In the genomic region with DNA sequence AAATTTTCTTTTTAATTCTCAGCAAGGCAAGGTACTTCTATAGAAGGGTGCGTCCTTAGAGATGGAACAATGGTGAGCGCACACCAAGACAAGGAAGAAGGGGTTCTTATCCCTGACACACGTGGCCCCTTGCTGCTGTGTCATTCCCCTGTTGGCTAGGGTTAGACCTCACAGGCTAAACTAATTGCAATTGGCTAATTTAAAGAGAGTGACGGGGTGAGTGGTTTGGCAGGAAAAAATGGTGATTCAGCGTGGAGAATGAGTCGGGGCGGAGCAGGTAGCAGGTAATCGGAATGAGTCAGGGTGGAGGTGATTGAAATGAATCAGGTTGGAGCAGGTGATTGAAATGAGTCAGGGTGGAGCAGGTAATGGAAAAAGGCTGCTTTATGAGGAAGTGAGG, we compare ENCODE assay signal across 1 cellular context.
A peak's percentile ranks its signal among the peaks of the same experiment; 100 is the strongest.
TF ChIP-seq lines count a peak whose summit lies in the region.

No MANE protein-coding gene starts in this region.

TF ChIP-seq in K562, 482 proteins besides CTCF, POLR2A, EP300 and RAD21 (continued from another document and continues in another):
- TF ChIP-seq, protein P1, sequence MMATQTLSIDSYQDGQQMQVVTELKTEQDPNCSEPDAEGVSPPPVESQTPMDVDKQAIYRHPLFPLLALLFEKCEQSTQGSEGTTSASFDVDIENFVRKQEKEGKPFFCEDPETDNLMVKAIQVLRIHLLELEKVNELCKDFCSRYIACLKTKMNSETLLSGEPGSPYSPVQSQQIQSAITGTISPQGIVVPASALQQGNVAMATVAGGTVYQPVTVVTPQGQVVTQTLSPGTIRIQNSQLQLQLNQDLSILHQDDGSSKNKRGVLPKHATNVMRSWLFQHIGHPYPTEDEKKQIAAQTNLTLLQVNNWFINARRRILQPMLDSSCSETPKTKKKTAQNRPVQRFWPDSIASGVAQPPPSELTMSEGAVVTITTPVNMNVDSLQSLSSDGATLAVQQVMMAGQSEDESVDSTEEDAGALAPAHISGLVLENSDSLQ (IDR thresholded peaks at IDR 0.05) = peak; percentile 94
- TF ChIP-seq EHMT2 (IDR thresholded peaks at IDR 0.05) = 0 out of 2 replicates have a peak, but pooled peaks have one; percentile 17
- TF ChIP-seq ATF1 (CRISPR knock-in tag; IDR thresholded peaks at IDR 0.05) = no peak
- peak; percentile 34 for TF ChIP-seq ATF1 (tag; IDR thresholded peaks at IDR 0.05)
- TF ChIP-seq, protein P2, sequence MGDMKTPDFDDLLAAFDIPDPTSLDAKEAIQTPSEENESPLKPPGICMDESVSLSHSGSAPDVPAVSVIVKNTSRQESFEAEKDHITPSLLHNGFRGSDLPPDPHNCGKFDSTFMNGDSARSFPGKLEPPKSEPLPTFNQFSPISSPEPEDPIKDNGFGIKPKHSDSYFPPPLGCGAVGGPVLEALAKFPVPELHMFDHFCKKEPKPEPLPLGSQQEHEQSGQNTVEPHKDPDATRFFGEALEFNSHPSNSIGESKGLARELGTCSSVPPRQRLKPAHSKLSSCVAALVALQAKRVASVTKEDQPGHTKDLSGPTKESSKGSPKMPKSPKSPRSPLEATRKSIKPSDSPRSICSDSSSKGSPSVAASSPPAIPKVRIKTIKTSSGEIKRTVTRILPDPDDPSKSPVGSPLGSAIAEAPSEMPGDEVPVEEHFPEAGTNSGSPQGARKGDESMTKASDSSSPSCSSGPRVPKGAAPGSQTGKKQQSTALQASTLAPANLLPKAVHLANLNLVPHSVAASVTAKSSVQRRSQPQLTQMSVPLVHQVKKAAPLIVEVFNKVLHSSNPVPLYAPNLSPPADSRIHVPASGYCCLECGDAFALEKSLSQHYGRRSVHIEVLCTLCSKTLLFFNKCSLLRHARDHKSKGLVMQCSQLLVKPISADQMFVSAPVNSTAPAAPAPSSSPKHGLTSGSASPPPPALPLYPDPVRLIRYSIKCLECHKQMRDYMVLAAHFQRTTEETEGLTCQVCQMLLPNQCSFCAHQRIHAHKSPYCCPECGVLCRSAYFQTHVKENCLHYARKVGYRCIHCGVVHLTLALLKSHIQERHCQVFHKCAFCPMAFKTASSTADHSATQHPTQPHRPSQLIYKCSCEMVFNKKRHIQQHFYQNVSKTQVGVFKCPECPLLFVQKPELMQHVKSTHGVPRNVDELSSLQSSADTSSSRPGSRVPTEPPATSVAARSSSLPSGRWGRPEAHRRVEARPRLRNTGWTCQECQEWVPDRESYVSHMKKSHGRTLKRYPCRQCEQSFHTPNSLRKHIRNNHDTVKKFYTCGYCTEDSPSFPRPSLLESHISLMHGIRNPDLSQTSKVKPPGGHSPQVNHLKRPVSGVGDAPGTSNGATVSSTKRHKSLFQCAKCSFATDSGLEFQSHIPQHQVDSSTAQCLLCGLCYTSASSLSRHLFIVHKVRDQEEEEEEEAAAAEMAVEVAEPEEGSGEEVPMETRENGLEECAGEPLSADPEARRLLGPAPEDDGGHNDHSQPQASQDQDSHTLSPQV (IDR thresholded peaks at IDR 0.05) = peak; percentile 83; the same call in 1 of the 2 replicates
- TF ChIP-seq, protein P3, sequence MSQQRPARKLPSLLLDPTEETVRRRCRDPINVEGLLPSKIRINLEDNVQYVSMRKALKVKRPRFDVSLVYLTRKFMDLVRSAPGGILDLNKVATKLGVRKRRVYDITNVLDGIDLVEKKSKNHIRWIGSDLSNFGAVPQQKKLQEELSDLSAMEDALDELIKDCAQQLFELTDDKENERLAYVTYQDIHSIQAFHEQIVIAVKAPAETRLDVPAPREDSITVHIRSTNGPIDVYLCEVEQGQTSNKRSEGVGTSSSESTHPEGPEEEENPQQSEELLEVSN (IDR thresholded peaks at IDR 0.05; ENCODE audit: borderline replicate concordance in 1 of 2, extremely low read depth in 1 of 2, insufficient read depth in 1 of 2, insufficient read length in 1 of 2, low read depth in 1 of 2, low read length in 1 of 2, poor library complexity in 1 of 2, severe bottlenecking in 1 of 2) = peak; percentile 16 to 42
- peak; percentile 73; the same call in 1 of the 2 replicates for TF ChIP-seq CC2D1A (IDR thresholded peaks at IDR 0.05)
- TF ChIP-seq, protein P4, sequence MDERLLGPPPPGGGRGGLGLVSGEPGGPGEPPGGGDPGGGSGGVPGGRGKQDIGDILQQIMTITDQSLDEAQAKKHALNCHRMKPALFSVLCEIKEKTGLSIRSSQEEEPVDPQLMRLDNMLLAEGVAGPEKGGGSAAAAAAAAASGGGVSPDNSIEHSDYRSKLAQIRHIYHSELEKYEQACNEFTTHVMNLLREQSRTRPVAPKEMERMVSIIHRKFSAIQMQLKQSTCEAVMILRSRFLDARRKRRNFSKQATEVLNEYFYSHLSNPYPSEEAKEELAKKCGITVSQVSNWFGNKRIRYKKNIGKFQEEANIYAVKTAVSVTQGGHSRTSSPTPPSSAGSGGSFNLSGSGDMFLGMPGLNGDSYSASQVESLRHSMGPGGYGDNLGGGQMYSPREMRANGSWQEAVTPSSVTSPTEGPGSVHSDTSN (CRISPR knock-in tag; IDR thresholded peaks at IDR 0.05; ENCODE audit: low read depth) = no peak
- TF ChIP-seq, protein P4 (tag; conservative IDR thresholded peaks at IDR 0.05; ENCODE audit: low read depth) = peak; percentile 41; the same call in 1 of the 2 replicates
- TF ChIP-seq, protein P5, sequence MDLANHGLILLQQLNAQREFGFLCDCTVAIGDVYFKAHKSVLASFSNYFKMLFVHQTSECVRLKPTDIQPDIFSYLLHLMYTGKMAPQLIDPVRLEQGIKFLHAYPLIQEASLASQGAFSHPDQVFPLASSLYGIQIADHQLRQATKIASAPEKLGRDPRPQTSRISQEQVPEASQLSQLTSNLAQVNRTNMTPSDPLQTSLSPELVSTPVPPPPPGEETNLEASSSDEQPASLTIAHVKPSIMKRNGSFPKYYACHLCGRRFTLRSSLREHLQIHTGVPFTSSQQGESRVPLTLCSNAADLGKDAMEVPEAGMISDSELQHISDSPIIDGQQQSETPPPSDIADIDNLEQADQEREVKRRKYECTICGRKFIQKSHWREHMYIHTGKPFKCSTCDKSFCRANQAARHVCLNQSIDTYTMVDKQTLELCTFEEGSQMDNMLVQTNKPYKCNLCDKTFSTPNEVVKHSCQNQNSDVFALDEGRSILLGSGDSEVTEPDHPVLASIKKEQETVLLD (IDR thresholded peaks at IDR 0.05) = 0 out of 2 replicates have a peak, but pooled peaks have one; percentile 48
- no peak for TF ChIP-seq CTBP1 (IDR thresholded peaks at IDR 0.05; ENCODE audit: borderline replicate concordance)
- TF ChIP-seq, protein P6, sequence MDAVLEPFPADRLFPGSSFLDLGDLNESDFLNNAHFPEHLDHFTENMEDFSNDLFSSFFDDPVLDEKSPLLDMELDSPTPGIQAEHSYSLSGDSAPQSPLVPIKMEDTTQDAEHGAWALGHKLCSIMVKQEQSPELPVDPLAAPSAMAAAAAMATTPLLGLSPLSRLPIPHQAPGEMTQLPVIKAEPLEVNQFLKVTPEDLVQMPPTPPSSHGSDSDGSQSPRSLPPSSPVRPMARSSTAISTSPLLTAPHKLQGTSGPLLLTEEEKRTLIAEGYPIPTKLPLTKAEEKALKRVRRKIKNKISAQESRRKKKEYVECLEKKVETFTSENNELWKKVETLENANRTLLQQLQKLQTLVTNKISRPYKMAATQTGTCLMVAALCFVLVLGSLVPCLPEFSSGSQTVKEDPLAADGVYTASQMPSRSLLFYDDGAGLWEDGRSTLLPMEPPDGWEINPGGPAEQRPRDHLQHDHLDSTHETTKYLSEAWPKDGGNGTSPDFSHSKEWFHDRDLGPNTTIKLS (IDR thresholded peaks at IDR 0.05; ENCODE audit: borderline replicate concordance, low read depth) = 0 out of 2 replicates have a peak, but pooled peaks have one; percentile 26
- TF ChIP-seq MYBL2 (IDR thresholded peaks at IDR 0.05; ENCODE audit: low read depth) = peak; percentile 87
- no peak for TF ChIP-seq MYBL2 (CRISPR knock-in tag; IDR thresholded peaks at IDR 0.05; ENCODE audit: borderline replicate concordance)
- TF ChIP-seq RAD51 (IDR thresholded peaks at IDR 0.05; ENCODE audit: borderline replicate concordance, low read depth) = peak; percentile 36; the same call in 1 of the 2 replicates
- TF ChIP-seq JUN (IDR thresholded peaks at IDR 0.05; ENCODE audit: borderline replicate concordance, low read depth, low read length) = 0 out of 2 replicates have a peak, but pooled peaks have one; percentile 8
- TF ChIP-seq JUN (CRISPR knock-in tag; IDR thresholded peaks at IDR 0.05; ENCODE audit: borderline replicate concordance) = no peak
- TF ChIP-seq MAFG (tag; conservative IDR thresholded peaks at IDR 0.05) = peak; percentile 77
- TF ChIP-seq, protein P7, sequence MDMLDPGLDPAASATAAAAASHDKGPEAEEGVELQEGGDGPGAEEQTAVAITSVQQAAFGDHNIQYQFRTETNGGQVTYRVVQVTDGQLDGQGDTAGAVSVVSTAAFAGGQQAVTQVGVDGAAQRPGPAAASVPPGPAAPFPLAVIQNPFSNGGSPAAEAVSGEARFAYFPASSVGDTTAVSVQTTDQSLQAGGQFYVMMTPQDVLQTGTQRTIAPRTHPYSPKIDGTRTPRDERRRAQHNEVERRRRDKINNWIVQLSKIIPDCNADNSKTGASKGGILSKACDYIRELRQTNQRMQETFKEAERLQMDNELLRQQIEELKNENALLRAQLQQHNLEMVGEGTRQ (CRISPR knock-in tag; IDR thresholded peaks at IDR 0.05) = 0 out of 2 replicates have a peak, but pooled peaks have one; percentile 21
- TF ChIP-seq, protein P8, sequence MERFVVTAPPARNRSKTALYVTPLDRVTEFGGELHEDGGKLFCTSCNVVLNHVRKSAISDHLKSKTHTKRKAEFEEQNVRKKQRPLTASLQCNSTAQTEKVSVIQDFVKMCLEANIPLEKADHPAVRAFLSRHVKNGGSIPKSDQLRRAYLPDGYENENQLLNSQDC (CRISPR knock-in tag; IDR thresholded peaks at IDR 0.05) = no peak
- TF ChIP-seq MAFK (IDR thresholded peaks at IDR 0.05; ENCODE audit: low read length) = peak; percentile 60
- TF ChIP-seq JUND (IDR thresholded peaks at IDR 0.05; ENCODE audit: borderline replicate concordance, low read depth, low read length) = peak; percentile 36; the same call in 1 of the 2 replicates
- no peak for TF ChIP-seq JUND (tag; IDR thresholded peaks at IDR 0.05; ENCODE audit: borderline replicate concordance, low read depth, low read length)
- TF ChIP-seq, protein P9, sequence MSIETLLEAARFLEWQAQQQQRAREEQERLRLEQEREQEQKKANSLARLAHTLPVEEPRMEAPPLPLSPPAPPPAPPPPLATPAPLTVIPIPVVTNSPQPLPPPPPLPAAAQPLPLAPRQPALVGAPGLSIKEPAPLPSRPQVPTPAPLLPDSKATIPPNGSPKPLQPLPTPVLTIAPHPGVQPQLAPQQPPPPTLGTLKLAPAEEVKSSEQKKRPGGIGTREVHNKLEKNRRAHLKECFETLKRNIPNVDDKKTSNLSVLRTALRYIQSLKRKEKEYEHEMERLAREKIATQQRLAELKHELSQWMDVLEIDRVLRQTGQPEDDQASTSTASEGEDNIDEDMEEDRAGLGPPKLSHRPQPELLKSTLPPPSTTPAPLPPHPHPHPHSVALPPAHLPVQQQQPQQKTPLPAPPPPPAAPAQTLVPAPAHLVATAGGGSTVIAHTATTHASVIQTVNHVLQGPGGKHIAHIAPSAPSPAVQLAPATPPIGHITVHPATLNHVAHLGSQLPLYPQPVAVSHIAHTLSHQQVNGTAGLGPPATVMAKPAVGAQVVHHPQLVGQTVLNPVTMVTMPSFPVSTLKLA (conservative IDR thresholded peaks at IDR 0.05) = peak; percentile 56 to 68
- TF ChIP-seq TAL1 (IDR thresholded peaks at IDR 0.05) = 0 out of 2 replicates have a peak, but pooled peaks have one; percentile 4
- TF ChIP-seq TRIM28 (IDR thresholded peaks at IDR 0.05) = no peak
- TF ChIP-seq SMARCE1 (IDR thresholded peaks at IDR 0.05) = peak; percentile 53; the same call in 1 of the 2 replicates
- TF ChIP-seq CREM (IDR thresholded peaks at IDR 0.05; ENCODE audit: low read depth) = 0 out of 2 replicates have a peak, but pooled peaks have one; percentile 13
- TF ChIP-seq FOSL1 (tag; conservative IDR thresholded peaks at IDR 0.05) = peak; percentile 32; the same call in 1 of the 2 replicates
- TF ChIP-seq SRF (CRISPR knock-in tag; IDR thresholded peaks at IDR 0.05) = no peak
- peak in 1 of 2 experiments; percentile 29; a peak in 1 of 4 replicates for TF ChIP-seq HDAC1 (IDR thresholded peaks at IDR 0.05)
- TF ChIP-seq ZNF584 (CRISPR knock-in tag; IDR thresholded peaks at IDR 0.05; ENCODE audit: low read depth) = no peak
- TF ChIP-seq ARID1B (IDR thresholded peaks at IDR 0.05) = peak; percentile 48
- peak; percentile 94 for TF ChIP-seq ZEB2 (IDR thresholded peaks at IDR 0.05)
- TF ChIP-seq MAFF (IDR thresholded peaks at IDR 0.05; ENCODE audit: low read length) = peak; percentile 65
- TF ChIP-seq NFIC (IDR thresholded peaks at IDR 0.05) = 0 out of 2 replicates have a peak, but pooled peaks have one; percentile 13
- TF ChIP-seq, protein P10, sequence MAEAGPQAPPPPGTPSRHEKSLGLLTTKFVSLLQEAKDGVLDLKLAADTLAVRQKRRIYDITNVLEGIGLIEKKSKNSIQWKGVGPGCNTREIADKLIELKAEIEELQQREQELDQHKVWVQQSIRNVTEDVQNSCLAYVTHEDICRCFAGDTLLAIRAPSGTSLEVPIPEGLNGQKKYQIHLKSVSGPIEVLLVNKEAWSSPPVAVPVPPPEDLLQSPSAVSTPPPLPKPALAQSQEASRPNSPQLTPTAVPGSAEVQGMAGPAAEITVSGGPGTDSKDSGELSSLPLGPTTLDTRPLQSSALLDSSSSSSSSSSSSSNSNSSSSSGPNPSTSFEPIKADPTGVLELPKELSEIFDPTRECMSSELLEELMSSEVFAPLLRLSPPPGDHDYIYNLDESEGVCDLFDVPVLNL (CRISPR knock-in tag; IDR thresholded peaks at IDR 0.05; ENCODE audit: low read depth) = no peak
- TF ChIP-seq NFRKB (IDR thresholded peaks at IDR 0.05; ENCODE audit: low read depth) = 0 out of 2 replicates have a peak, but pooled peaks have one; percentile 32
- TF ChIP-seq RCOR1 (IDR thresholded peaks at IDR 0.05; ENCODE audit: borderline replicate concordance in 1 of 2, low read depth in 2 of 2, low read length in 2 of 2) = 0 out of 4 replicates have a peak, but pooled peaks of 1 of the 2 experiments have one; percentile 10
- TF ChIP-seq, protein P11, sequence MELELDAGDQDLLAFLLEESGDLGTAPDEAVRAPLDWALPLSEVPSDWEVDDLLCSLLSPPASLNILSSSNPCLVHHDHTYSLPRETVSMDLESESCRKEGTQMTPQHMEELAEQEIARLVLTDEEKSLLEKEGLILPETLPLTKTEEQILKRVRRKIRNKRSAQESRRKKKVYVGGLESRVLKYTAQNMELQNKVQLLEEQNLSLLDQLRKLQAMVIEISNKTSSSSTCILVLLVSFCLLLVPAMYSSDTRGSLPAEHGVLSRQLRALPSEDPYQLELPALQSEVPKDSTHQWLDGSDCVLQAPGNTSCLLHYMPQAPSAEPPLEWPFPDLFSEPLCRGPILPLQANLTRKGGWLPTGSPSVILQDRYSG (tag; conservative IDR thresholded peaks at IDR 0.05; ENCODE audit: low read depth) = no peak
- peak; percentile 85 for TF ChIP-seq NFE2 (IDR thresholded peaks at IDR 0.05; ENCODE audit: low read depth)
- TF ChIP-seq, protein P12, sequence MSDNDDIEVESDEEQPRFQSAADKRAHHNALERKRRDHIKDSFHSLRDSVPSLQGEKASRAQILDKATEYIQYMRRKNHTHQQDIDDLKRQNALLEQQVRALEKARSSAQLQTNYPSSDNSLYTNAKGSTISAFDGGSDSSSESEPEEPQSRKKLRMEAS (CRISPR knock-in tag; IDR thresholded peaks at IDR 0.05) = peak; percentile 58
- peak; percentile 71 for TF ChIP-seq FOXM1 (IDR thresholded peaks at IDR 0.05; ENCODE audit: low read depth)
- TF ChIP-seq FOXM1 (CRISPR knock-in tag; IDR thresholded peaks at IDR 0.05; ENCODE audit: low read depth) = no peak
